ENCODE assay signal across 23 cellular contexts in the genomic region with DNA sequence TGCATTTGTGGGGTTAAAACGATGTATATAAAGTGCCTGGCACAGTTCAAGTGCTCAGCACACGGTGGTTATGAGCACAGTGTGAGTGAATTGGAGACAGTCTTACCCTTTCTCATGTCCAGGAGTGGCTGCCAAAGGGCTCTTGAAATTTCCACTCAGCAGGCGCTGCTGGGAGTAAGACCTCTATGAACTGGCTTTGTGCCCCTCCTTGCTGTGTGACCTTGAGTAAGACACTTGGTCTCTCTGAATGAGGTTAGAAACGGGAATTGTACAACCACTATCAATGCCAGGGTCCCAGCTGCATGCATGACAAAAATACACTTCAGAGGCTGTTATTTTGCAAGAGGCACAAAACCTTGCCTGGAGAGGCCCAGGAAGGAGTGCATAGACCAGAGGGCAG.
A peak's percentile ranks its signal among the peaks of the same experiment; 100 is the strongest.
DNase-seq lines count a peak whose midpoint lies in the region; ATAC-seq, FAIRE-seq and TF ChIP-seq lines count a peak whose summit lies in the region.
"Had no signal": no experiment of that assay in that cellular context is flagged by ENCODE, and none has a peak within 500 bp of the region (broad histone marks: within the 10 kb centered on the region; RNA-seq: fewer than 3 reads in every experiment).

No MANE protein-coding gene starts in this region.

- CTCF ChIA-PET in activated naive CD4-positive, alpha-beta T cell treated with anti-CD3 and anti-CD28 coated beads, Interleukin-2, amount 10 ng/mL, durations not matched to agents 7 days and 5 days (lab: Charles Lee): no interaction called here

- peaks cover 3% of the 10 kb centered on the region for H3K4me1 Mint-ChIP-seq in activated naive CD4-positive, alpha-beta T cell treated with anti-CD3 and anti-CD28 coated beads, Interleukin-2, amount 10 ng/mL, durations not matched to agents 7 days and 5 days

- 35% methylated on average over 4 of the region's 4 CpGs for WGBS in esophagus muscularis mucosa
- WGBS in lung, 2 donors: 44 to 62% methylated on average over 4 of the region's 4 CpGs

- H3K36me3 ChIP-seq in esophagus muscularis mucosa: no peaks in the 10 kb centered on the region
- no peaks in the 10 kb centered on the region for H3K36me3 ChIP-seq in lung (ENCODE audit: control insufficient read depth in 2 of 2, insufficient read depth in 2 of 2, low read length in 2 of 2)

- TF ChIP-seq CTCF in esophagus muscularis mucosa (IDR thresholded peaks at IDR 0.05) (no peak), lung (IDR thresholded peaks at IDR 0.05; ENCODE audit: control extremely low read depth, extremely low read depth) (no peak)

- H3K4me1 ChIP-seq in esophagus muscularis mucosa (peaks cover 72 to 97% (median 94%) of the 10 kb centered on the region in 4 donors), lung (ENCODE audit: control insufficient read depth in 2 of 2, insufficient read depth in 2 of 2, low read length in 2 of 2) (peaks cover 17 to 25% of the 10 kb centered on the region in 2 donors)

- no peak overlapping the region for H3K4me3 Mint-ChIP-seq in activated naive CD4-positive, alpha-beta T cell treated with anti-CD3 and anti-CD28 coated beads, Interleukin-2, amount 10 ng/mL, durations not matched to agents 7 days and 5 days
- H3K4me3 Mint-ChIP-seq: activated CD8-positive, alpha-beta T cell treated with anti-CD3 and anti-CD28 coated beads for 36 hours; type B pancreatic cell had no signal

- FAIRE-seq in HTR-8/SVneo (lab: Jason Lieb, UNC): no peak
- FAIRE-seq: H1, HepG2, islet of Langerhans had no signal

- H3K36me3 Mint-ChIP-seq in activated naive CD4-positive, alpha-beta T cell treated with anti-CD3 and anti-CD28 coated beads, Interleukin-2, amount 10 ng/mL, durations not matched to agents 7 days and 5 days: peaks cover 2% of the 10 kb centered on the region

- H3K27me3 ChIP-seq in esophagus muscularis mucosa (no peaks in the 10 kb centered on the region), lung (ENCODE audit: control insufficient read depth, insufficient read depth) (no peaks in the 10 kb centered on the region)

- ATAC-seq in Right ventricle myocardium inferior (peak; percentile 85), lung (ENCODE audit: insufficient read depth, low FRiP score) (no peak), HG03196 (IDR thresholded peaks at IDR 0.05; ENCODE audit: unreplicated experiment) (no peak)
- ATAC-seq: activated CD8-positive, alpha-beta T cell treated with anti-CD3 and anti-CD28 coated beads for 36 hours; HepG2 had no signal

- H3K27me3 Mint-ChIP-seq in activated naive CD4-positive, alpha-beta T cell treated with anti-CD3 and anti-CD28 coated beads, Interleukin-2, amount 10 ng/mL, durations not matched to agents 7 days and 5 days: no peaks in the 10 kb centered on the region
- H3K27me3 Mint-ChIP-seq: activated CD8-positive, alpha-beta T cell treated with anti-CD3 and anti-CD28 coated beads for 36 hours; type B pancreatic cell had no signal

- H3K27ac ChIP-seq in esophagus muscularis mucosa (replicated peaks in 1 of 4) (peak overlapping the region; percentile 35 to 61 (median 52)), lung (ENCODE audit: low read depth in 1 of 2, low read length in 1 of 2) (peak overlapping the region in 1 of 2 donors; percentile 6)

- no peaks in the 10 kb centered on the region for H3K9me3 ChIP-seq in esophagus muscularis mucosa
- peaks cover 0 to 4% of the 10 kb centered on the region in 2 donors for H3K9me3 ChIP-seq in lung (ENCODE audit: control insufficient read depth in 2 of 2, insufficient read depth in 1 of 2, low read length in 1 of 2)

- H3K4me3 ChIP-seq in esophagus muscularis mucosa (no peak overlapping the region), lung (no peak overlapping the region)

- TF ChIP-seq POLR2A in esophagus muscularis mucosa (IDR thresholded peaks at IDR 0.05; ENCODE audit: low read depth): no peak

- DNase-seq in Right ventricle myocardium inferior (ENCODE audit: missing footprints) (no peak), cardiac septum (ENCODE audit: low spot score) (no peak), esophagus muscularis mucosa (ENCODE audit: extremely low spot score) (no peak), lung (ENCODE audit: low spot score) (peak; percentile 57), HTR-8/SVneo (ENCODE audit: insufficient read length, low spot score) (no peak), NCI-H1436 treated with DMSO at 0.1 percent for 48 hours (lab: John Stamatoyannopoulos, UW) (no peak)
- DNase-seq in activated naive CD4-positive, alpha-beta T cell treated with anti-CD3 and anti-CD28 coated beads, Interleukin-2, amount 10 ng/mL, durations not matched to agents 7 days and 5 days: no peak
- DNase-seq: activated CD4-positive, CD25-positive, alpha-beta regulatory T cell treated with anti-CD3 and anti-CD28 coated beads, Interleukin-2, amount 50 U/mL, for 72 hours; activated CD8-positive, alpha-beta T cell treated with anti-CD3 and anti-CD28 coated beads for 36 hours; activated effector memory CD4-positive, alpha-beta T cell treated with anti-CD3 and anti-CD28 coated beads, Interleukin-2, amount 50 U/mL, for 16 hours; activated T-cell treated with anti-CD3 and anti-CD28 coated beads for 4 hours; COR-L47; NCI-H1417 treated with DMSO at 0.1 percent for 48 hours; NCI-H2171; NCI-H524 treated with DMSO at 0.1 percent for 48 hours; nucleus accumbens; RPMI8226; T1000 had no signal

- H3K27ac Mint-ChIP-seq in activated naive CD4-positive, alpha-beta T cell treated with anti-CD3 and anti-CD28 coated beads, Interleukin-2, amount 10 ng/mL, durations not matched to agents 7 days and 5 days: no peak overlapping the region
- H3K27ac Mint-ChIP-seq: activated CD8-positive, alpha-beta T cell treated with anti-CD3 and anti-CD28 coated beads for 36 hours; type B pancreatic cell had no signal

- intact Hi-C loops in Right ventricle myocardium inferior (cut with DNase I) (loop anchor here (5.0 kb wide), 1 partner anchor 49 kb away; no protein-coding TSS in a partner anchor), cardiac septum (cut with DNase I) (no loop called here), esophagus muscularis mucosa (cut with DNase I) (no loop called here)

- TF ChIP-seq EP300 in esophagus muscularis mucosa (IDR thresholded peaks at IDR 0.05): no peak

- H3K9me3 Mint-ChIP-seq in activated naive CD4-positive, alpha-beta T cell treated with anti-CD3 and anti-CD28 coated beads, Interleukin-2, amount 10 ng/mL, durations not matched to agents 7 days and 5 days: no peaks in the 10 kb centered on the region
- H3K9me3 Mint-ChIP-seq: activated CD8-positive, alpha-beta T cell treated with anti-CD3 and anti-CD28 coated beads for 36 hours; type B pancreatic cell had no signal
